ENCODE assay signal across 1 cellular context in the genomic region with DNA sequence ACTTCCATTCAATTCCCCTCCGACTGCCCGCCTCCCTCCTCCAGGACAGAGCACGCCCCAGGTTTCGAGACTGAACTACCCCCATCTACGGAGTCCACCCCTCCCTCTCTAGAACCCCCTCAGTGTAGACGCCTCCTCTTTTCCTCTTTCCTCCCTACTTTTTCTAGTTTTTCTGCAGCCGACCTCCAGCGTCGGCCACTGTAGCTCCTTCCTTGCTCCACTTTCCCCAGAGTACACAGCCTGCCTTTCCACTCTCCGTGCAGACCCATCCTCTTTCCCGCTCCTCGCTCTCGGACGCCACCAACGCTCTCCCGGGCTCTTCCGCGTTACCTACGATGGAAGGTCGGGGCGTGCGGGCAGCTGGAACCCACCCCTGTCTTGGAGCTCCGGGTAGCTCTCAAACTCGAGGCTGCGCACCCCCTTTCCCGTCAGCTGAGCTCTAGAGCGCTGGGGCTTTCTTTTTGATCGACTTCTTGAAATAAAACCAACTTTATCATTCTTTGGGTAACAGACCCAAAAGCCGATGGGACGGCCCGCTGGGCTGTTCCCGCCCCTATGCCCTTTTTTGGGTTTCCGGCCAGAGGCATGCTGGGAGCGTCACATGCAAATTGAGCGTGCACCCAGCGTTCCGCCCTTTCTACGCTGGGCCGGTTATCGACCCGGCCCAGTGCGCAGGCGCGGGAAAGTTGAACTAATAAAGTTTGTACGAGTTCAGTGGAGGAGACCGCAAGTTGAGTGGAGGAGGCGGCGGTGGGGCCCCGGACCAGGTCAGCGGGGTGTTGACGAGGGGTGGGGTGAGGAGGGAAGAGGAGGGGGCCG.
TF ChIP-seq lines count a peak whose summit lies in the region.

A gene with protein sequence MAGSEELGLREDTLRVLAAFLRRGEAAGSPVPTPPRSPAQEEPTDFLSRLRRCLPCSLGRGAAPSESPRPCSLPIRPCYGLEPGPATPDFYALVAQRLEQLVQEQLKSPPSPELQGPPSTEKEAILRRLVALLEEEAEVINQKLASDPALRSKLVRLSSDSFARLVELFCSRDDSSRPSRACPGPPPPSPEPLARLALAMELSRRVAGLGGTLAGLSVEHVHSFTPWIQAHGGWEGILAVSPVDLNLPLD (plus strand): TSS at position 633 of the 819 bp plus-strand sequence. CDS start 760 bp downstream, outside the sequence.
A gene with protein sequence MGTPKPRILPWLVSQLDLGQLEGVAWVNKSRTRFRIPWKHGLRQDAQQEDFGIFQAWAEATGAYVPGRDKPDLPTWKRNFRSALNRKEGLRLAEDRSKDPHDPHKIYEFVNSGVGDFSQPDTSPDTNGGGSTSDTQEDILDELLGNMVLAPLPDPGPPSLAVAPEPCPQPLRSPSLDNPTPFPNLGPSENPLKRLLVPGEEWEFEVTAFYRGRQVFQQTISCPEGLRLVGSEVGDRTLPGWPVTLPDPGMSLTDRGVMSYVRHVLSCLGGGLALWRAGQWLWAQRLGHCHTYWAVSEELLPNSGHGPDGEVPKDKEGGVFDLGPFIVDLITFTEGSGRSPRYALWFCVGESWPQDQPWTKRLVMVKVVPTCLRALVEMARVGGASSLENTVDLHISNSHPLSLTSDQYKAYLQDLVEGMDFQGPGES (minus strand): TSS at position 557 of the 819 bp plus-strand sequence. CDS start 1,019 bp downstream, outside the sequence.

TF ChIP-seq in K562, 482 proteins besides CTCF, POLR2A, EP300 and RAD21 (continued from another document and continues in another):
- TF ChIP-seq, protein P1, sequence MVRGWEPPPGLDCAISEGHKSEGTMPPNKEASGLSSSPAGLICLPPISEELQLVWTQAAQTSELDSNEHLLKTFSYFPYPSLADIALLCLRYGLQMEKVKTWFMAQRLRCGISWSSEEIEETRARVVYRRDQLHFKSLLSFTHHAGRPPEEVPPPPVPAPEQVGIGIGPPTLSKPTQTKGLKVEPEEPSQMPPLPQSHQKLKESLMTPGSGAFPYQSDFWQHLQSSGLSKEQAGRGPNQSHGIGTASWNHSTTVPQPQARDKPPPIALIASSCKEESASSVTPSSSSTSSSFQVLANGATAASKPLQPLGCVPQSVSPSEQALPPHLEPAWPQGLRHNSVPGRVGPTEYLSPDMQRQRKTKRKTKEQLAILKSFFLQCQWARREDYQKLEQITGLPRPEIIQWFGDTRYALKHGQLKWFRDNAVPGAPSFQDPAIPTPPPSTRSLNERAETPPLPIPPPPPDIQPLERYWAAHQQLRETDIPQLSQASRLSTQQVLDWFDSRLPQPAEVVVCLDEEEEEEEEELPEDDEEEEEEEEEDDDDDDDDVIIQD (CRISPR knock-in tag; IDR thresholded peaks at IDR 0.05), result no peak
- TF ChIP-seq ESRRA (IDR thresholded peaks at IDR 0.05; ENCODE audit: borderline replicate concordance, low read depth) (peak; percentile 63; the same call in 1 of the 2 replicates), DDX20 (tag; IDR thresholded peaks at IDR 0.05; ENCODE audit: low read depth) (no peak), HSF4 (CRISPR knock-in tag; IDR thresholded peaks at IDR 0.05; ENCODE audit: borderline replicate concordance) (no peak), NFATC3 (IDR thresholded peaks at IDR 0.05) (no peak), ZNF76 (CRISPR knock-in tag; IDR thresholded peaks at IDR 0.05; ENCODE audit: borderline replicate concordance) (no peak), LEF1 (IDR thresholded peaks at IDR 0.05) (no peak), MTF1 (CRISPR knock-in tag; IDR thresholded peaks at IDR 0.05; ENCODE audit: borderline replicate concordance) (no peak), NFIC (IDR thresholded peaks at IDR 0.05) (no peak; the same call in 1 of the 2 replicates), SREBF2 (CRISPR knock-in tag; IDR thresholded peaks at IDR 0.05) (no peak), CHD2 (IDR thresholded peaks at IDR 0.05; ENCODE audit: low read depth, low read length) (no peak), RFX5 (IDR thresholded peaks at IDR 0.05; ENCODE audit: low read depth, low read length) (no peak), HDAC2 (IDR thresholded peaks at IDR 0.05) (peak; percentile 74), ZEB2 (IDR thresholded peaks at IDR 0.05) (no peak), CHCHD3 (CRISPR knock-in tag; IDR thresholded peaks at IDR 0.05) (no peak), HMG20B (CRISPR knock-in tag; IDR thresholded peaks at IDR 0.05) (no peak), ETS2 (tag; IDR thresholded peaks at IDR 0.05; ENCODE audit: borderline replicate concordance, poor library complexity, severe bottlenecking) (no peak), HDAC8 (tag; IDR thresholded peaks at IDR 0.05) (no peak), SETDB1 (IDR thresholded peaks at IDR 0.05; ENCODE audit: low read length) (no peak), RBM39 (optimal IDR thresholded peaks at IDR 0.05; ENCODE audit: low read depth, low read length) (no peak), MCM5 (IDR thresholded peaks at IDR 0.05; ENCODE audit: low read depth) (no peak), MYBL2 (IDR thresholded peaks at IDR 0.05; ENCODE audit: low read depth) (no peak), MYBL2 (CRISPR knock-in tag; IDR thresholded peaks at IDR 0.05; ENCODE audit: borderline replicate concordance) (no peak), EWSR1 (IDR thresholded peaks at IDR 0.05; ENCODE audit: borderline replicate concordance, low read depth, partially characterized antibody) (no peak), GATAD2B (IDR thresholded peaks at IDR 0.05; ENCODE audit: borderline replicate concordance) (no peak), SLC30A9 (CRISPR knock-in tag; IDR thresholded peaks at IDR 0.05) (no peak)
- TF ChIP-seq, protein P2, sequence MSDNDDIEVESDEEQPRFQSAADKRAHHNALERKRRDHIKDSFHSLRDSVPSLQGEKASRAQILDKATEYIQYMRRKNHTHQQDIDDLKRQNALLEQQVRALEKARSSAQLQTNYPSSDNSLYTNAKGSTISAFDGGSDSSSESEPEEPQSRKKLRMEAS (CRISPR knock-in tag; IDR thresholded peaks at IDR 0.05), result no peak
- TF ChIP-seq, protein P3, sequence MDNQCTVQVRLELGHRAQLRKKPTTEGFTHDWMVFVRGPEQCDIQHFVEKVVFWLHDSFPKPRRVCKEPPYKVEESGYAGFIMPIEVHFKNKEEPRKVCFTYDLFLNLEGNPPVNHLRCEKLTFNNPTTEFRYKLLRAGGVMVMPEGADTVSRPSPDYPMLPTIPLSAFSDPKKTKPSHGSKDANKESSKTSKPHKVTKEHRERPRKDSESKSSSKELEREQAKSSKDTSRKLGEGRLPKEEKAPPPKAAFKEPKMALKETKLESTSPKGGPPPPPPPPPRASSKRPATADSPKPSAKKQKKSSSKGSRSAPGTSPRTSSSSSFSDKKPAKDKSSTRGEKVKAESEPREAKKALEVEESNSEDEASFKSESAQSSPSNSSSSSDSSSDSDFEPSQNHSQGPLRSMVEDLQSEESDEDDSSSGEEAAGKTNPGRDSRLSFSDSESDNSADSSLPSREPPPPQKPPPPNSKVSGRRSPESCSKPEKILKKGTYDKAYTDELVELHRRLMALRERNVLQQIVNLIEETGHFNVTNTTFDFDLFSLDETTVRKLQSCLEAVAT (IDR thresholded peaks at IDR 0.05), result peak in 1 of 2 experiments; percentile 73; a peak in 3 of 4 replicates
- TF ChIP-seq, protein P4, sequence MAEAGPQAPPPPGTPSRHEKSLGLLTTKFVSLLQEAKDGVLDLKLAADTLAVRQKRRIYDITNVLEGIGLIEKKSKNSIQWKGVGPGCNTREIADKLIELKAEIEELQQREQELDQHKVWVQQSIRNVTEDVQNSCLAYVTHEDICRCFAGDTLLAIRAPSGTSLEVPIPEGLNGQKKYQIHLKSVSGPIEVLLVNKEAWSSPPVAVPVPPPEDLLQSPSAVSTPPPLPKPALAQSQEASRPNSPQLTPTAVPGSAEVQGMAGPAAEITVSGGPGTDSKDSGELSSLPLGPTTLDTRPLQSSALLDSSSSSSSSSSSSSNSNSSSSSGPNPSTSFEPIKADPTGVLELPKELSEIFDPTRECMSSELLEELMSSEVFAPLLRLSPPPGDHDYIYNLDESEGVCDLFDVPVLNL (CRISPR knock-in tag; IDR thresholded peaks at IDR 0.05; ENCODE audit: low read depth), result no peak
- TF ChIP-seq, protein P5, sequence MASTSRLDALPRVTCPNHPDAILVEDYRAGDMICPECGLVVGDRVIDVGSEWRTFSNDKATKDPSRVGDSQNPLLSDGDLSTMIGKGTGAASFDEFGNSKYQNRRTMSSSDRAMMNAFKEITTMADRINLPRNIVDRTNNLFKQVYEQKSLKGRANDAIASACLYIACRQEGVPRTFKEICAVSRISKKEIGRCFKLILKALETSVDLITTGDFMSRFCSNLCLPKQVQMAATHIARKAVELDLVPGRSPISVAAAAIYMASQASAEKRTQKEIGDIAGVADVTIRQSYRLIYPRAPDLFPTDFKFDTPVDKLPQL (IDR thresholded peaks at IDR 0.05; ENCODE audit: extremely low read depth, insufficient read length), result no peak
- TF ChIP-seq, protein P6, sequence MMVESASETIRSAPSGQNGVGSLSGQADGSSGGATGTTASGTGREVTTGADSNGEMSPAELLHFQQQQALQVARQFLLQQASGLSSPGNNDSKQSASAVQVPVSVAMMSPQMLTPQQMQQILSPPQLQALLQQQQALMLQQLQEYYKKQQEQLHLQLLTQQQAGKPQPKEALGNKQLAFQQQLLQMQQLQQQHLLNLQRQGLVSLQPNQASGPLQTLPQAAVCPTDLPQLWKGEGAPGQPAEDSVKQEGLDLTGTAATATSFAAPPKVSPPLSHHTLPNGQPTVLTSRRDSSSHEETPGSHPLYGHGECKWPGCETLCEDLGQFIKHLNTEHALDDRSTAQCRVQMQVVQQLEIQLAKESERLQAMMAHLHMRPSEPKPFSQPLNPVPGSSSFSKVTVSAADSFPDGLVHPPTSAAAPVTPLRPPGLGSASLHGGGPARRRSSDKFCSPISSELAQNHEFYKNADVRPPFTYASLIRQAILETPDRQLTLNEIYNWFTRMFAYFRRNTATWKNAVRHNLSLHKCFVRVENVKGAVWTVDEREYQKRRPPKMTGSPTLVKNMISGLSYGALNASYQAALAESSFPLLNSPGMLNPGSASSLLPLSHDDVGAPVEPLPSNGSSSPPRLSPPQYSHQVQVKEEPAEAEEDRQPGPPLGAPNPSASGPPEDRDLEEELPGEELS (CRISPR knock-in tag; IDR thresholded peaks at IDR 0.05; ENCODE audit: borderline replicate concordance), result no peak
- TF ChIP-seq, protein P7, sequence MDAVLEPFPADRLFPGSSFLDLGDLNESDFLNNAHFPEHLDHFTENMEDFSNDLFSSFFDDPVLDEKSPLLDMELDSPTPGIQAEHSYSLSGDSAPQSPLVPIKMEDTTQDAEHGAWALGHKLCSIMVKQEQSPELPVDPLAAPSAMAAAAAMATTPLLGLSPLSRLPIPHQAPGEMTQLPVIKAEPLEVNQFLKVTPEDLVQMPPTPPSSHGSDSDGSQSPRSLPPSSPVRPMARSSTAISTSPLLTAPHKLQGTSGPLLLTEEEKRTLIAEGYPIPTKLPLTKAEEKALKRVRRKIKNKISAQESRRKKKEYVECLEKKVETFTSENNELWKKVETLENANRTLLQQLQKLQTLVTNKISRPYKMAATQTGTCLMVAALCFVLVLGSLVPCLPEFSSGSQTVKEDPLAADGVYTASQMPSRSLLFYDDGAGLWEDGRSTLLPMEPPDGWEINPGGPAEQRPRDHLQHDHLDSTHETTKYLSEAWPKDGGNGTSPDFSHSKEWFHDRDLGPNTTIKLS (IDR thresholded peaks at IDR 0.05; ENCODE audit: borderline replicate concordance, low read depth), result peak; percentile 38; the same call in 1 of the 2 replicates
- TF ChIP-seq, protein P8, sequence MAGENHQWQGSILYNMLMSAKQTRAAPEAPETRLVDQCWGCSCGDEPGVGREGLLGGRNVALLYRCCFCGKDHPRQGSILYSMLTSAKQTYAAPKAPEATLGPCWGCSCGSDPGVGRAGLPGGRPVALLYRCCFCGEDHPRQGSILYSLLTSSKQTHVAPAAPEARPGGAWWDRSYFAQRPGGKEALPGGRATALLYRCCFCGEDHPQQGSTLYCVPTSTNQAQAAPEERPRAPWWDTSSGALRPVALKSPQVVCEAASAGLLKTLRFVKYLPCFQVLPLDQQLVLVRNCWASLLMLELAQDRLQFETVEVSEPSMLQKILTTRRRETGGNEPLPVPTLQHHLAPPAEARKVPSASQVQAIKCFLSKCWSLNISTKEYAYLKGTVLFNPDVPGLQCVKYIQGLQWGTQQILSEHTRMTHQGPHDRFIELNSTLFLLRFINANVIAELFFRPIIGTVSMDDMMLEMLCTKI (IDR thresholded peaks at IDR 0.05; ENCODE audit: partially characterized antibody), result no peak
- TF ChIP-seq, protein P9, sequence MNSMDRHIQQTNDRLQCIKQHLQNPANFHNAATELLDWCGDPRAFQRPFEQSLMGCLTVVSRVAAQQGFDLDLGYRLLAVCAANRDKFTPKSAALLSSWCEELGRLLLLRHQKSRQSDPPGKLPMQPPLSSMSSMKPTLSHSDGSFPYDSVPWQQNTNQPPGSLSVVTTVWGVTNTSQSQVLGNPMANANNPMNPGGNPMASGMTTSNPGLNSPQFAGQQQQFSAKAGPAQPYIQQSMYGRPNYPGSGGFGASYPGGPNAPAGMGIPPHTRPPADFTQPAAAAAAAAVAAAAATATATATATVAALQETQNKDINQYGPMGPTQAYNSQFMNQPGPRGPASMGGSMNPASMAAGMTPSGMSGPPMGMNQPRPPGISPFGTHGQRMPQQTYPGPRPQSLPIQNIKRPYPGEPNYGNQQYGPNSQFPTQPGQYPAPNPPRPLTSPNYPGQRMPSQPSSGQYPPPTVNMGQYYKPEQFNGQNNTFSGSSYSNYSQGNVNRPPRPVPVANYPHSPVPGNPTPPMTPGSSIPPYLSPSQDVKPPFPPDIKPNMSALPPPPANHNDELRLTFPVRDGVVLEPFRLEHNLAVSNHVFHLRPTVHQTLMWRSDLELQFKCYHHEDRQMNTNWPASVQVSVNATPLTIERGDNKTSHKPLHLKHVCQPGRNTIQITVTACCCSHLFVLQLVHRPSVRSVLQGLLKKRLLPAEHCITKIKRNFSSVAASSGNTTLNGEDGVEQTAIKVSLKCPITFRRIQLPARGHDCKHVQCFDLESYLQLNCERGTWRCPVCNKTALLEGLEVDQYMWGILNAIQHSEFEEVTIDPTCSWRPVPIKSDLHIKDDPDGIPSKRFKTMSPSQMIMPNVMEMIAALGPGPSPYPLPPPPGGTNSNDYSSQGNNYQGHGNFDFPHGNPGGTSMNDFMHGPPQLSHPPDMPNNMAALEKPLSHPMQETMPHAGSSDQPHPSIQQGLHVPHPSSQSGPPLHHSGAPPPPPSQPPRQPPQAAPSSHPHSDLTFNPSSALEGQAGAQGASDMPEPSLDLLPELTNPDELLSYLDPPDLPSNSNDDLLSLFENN (IDR thresholded peaks at IDR 0.05; ENCODE audit: low read depth in 2 of 2, low read length in 2 of 2), result no peak
- TF ChIP-seq, protein P10, sequence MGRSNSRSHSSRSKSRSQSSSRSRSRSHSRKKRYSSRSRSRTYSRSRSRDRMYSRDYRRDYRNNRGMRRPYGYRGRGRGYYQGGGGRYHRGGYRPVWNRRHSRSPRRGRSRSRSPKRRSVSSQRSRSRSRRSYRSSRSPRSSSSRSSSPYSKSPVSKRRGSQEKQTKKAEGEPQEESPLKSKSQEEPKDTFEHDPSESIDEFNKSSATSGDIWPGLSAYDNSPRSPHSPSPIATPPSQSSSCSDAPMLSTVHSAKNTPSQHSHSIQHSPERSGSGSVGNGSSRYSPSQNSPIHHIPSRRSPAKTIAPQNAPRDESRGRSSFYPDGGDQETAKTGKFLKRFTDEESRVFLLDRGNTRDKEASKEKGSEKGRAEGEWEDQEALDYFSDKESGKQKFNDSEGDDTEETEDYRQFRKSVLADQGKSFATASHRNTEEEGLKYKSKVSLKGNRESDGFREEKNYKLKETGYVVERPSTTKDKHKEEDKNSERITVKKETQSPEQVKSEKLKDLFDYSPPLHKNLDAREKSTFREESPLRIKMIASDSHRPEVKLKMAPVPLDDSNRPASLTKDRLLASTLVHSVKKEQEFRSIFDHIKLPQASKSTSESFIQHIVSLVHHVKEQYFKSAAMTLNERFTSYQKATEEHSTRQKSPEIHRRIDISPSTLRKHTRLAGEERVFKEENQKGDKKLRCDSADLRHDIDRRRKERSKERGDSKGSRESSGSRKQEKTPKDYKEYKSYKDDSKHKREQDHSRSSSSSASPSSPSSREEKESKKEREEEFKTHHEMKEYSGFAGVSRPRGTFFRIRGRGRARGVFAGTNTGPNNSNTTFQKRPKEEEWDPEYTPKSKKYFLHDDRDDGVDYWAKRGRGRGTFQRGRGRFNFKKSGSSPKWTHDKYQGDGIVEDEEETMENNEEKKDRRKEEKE (IDR thresholded peaks at IDR 0.05; ENCODE audit: borderline replicate concordance in 1 of 2, control insufficient read depth in 1 of 2, low read depth in 2 of 2, low read length in 1 of 2), result 0 out of 4 replicates have a peak, but pooled peaks of 1 of the 2 experiments have one; percentile 33
